ENCODE assay signal across 15 cellular contexts in the genomic region with DNA sequence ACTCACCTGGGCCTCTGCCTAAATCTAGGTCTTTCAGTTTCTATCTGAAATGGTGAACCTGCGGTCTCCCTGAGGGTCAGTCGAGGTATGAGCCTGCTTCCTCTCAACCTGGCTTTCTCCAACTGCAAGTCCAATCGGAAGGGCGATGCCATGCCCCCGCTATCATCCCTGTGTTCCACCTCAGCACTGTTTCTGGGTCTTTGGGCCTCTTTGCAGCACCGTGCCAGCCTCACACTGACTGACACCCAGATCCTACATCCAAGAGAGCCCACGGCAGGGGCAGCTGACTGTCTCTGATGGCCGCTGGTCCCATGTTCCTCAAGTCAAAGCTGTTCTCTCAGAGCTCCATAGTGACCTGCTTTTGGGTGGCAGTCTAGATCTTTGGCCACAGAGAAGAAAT.
DNase-seq lines count a peak whose midpoint lies in the region; FAIRE-seq and TF ChIP-seq lines count a peak whose summit lies in the region.
"Had no signal": no experiment of that assay in that cellular context is flagged by ENCODE, and none has a peak within 500 bp of the region (broad histone marks: within the 10 kb centered on the region; RNA-seq: fewer than 3 reads in every experiment).

No MANE protein-coding gene starts in this region.

- no peak overlapping the region for H3K23ac ChIP-seq in H9 (ENCODE audit: insufficient read length, low read depth, low read length)

- TF ChIP-seq CTCF in H9 (conservative IDR thresholded peaks at IDR 0.05): no peak
- TF ChIP-seq CTCF in Peyer's patch (IDR thresholded peaks at IDR 0.05): no peak
- TF ChIP-seq CTCF in kidney (IDR thresholded peaks at IDR 0.05; ENCODE audit: borderline replicate concordance, extremely low read depth, insufficient read depth): no peak
- TF ChIP-seq CTCF in type B pancreatic cell (conservative IDR thresholded peaks at IDR 0.05): no peak

- H3K27me3 ChIP-seq in H9 (ENCODE audit: insufficient read depth, low read length) (no peaks in the 10 kb centered on the region), Peyer's patch (no peaks in the 10 kb centered on the region)
- H3K27me3 ChIP-seq: BLaER1 treated with 17β-estradiol and CSF1 and Interleukin-3, amounts not matched to agents 10 nM and 100 nM had no signal

- H3K36me3 Mint-ChIP-seq in H9 (ENCODE audit: insufficient read depth in 1 of 3, low read depth in 3 of 3) (no peaks in the 10 kb centered on the region), type B pancreatic cell (no peaks in the 10 kb centered on the region)
- H3K36me3 Mint-ChIP-seq: CD8-positive, alpha-beta T cell had no signal

- H2BK5ac ChIP-seq in H9 (ENCODE audit: insufficient read length, low read length): no peak overlapping the region

- intact Hi-C loops in kidney (cut with DNase I): no loop called here
- intact Hi-C loops in head of caudate nucleus (cut with DNase I): no loop called here

- no peak for FAIRE-seq in kidney (lab: Jason Lieb, UNC)
- FAIRE-seq: HTR-8/SVneo had no signal

- H2BK15ac ChIP-seq in H9 (ENCODE audit: low read depth, low read length): no peak overlapping the region

- no peak overlapping the region for H4K5ac ChIP-seq in H9 (ENCODE audit: insufficient read length, low read depth, low read length)

- H2AK5ac ChIP-seq in H9 (ENCODE audit: insufficient read length, low read length): no peak overlapping the region

- H3K9me3 ChIP-seq in H9 (ENCODE audit: control insufficient read depth, low read depth, low read length): no peaks in the 10 kb centered on the region
- H3K9me3 ChIP-seq in Peyer's patch: no peaks in the 10 kb centered on the region
- no peaks in the 10 kb centered on the region for H3K9me3 ChIP-seq in kidney (ENCODE audit: control insufficient read depth in 1 of 2, low read length in 2 of 2)
- H3K9me3 ChIP-seq: BLaER1 treated with 17β-estradiol and CSF1 and Interleukin-3, amounts not matched to agents 10 nM and 100 nM had no signal

- no peak overlapping the region for H4K91ac ChIP-seq in H9 (ENCODE audit: insufficient read length, low read depth, low read length)

- DNase-seq in H9 (peak; percentile 9), Peyer's patch (peak in 2 of 3 donors; percentile 13 to 24), kidney (peak; percentile 6), type B pancreatic cell (ENCODE audit: extremely low spot score, unreplicated experiment) (peak; percentile 34), head of caudate nucleus (no peak), NCI-H82 treated with DMSO at 0.1 percent for 48 hours (lab: John Stamatoyannopoulos, UW; ENCODE audit: unreplicated experiment) (no peak)
- DNase-seq: CD8-positive, alpha-beta T cell; COR-L47; GF-D8; GOT3; H7; IMR-90 had no signal

- H3K27ac Mint-ChIP-seq in H9 (no peak overlapping the region), type B pancreatic cell (no peak overlapping the region)
- H3K27ac Mint-ChIP-seq: B cell; CD8-positive, alpha-beta T cell had no signal

- no peak overlapping the region for H3K18ac ChIP-seq in H9 (ENCODE audit: insufficient read length, low read depth, low read length)

- H3K14ac ChIP-seq in H9 (ENCODE audit: insufficient read depth, low read length): no peak overlapping the region

- H3K4me1 Mint-ChIP-seq in H9 (peaks cover 2 to 16% of the 10 kb centered on the region in 2 experiments; a peak in 3 of 4 replicates), type B pancreatic cell (ENCODE audit: unreplicated experiment) (no peaks in the 10 kb centered on the region)
- H3K4me1 Mint-ChIP-seq: B cell had no signal

- peaks cover 14% of the 10 kb centered on the region for H3K27me3 Mint-ChIP-seq in H9 (ENCODE audit: low read depth)
- H3K27me3 Mint-ChIP-seq in type B pancreatic cell: peaks cover 18% of the 10 kb centered on the region

- H3K36me3 ChIP-seq in Peyer's patch (no peaks in the 10 kb centered on the region), kidney (ENCODE audit: control insufficient read depth in 1 of 2, insufficient read depth in 2 of 2, low read length in 2 of 2) (no peaks in the 10 kb centered on the region)
- H3K36me3 ChIP-seq: BLaER1 treated with 17β-estradiol and CSF1 and Interleukin-3, amounts not matched to agents 10 nM and 100 nM had no signal

- H3K9ac ChIP-seq in H9 (ENCODE audit: extremely low read depth, insufficient read length, low read length) (no peak overlapping the region), kidney (ENCODE audit: low read length in 2 of 2) (no peak overlapping the region)
- H3K9ac ChIP-seq: BLaER1 treated with 17β-estradiol and CSF1 and Interleukin-3, amounts not matched to agents 10 nM and 100 nM had no signal

- TF ChIP-seq POLR2A in Peyer's patch (IDR thresholded peaks at IDR 0.05): no peak

- whole genome bisulfite sequencing in H9 (ENCODE audit: extremely low coverage, insufficient read length, low lambda C conversion rate): no CpG with 5 or more reads among the region's 8 CpGs

- H3K4me3 ChIP-seq in Peyer's patch (no peak overlapping the region), kidney (ENCODE audit: low read length in 2 of 2) (no peak overlapping the region)
- H3K4me3 ChIP-seq: BLaER1 treated with 17β-estradiol and CSF1 and Interleukin-3, amounts not matched to agents 10 nM and 100 nM had no signal

- no peak overlapping the region for H3K4ac ChIP-seq in H9 (ENCODE audit: low read depth, low read length)

- H3K79me1 ChIP-seq in H9 (ENCODE audit: insufficient read depth, low read depth, low read length, poor library complexity, severe bottlenecking): no peaks in the 10 kb centered on the region

- H2BK20ac ChIP-seq in H9 (ENCODE audit: low read depth, low read length, poor library complexity, severe bottlenecking): no peak overlapping the region

- no peak overlapping the region for H2AFZ ChIP-seq in H9 (ENCODE audit: low read length)

- no peak overlapping the region for H3K27ac ChIP-seq in H9 (ENCODE audit: insufficient read length, low read depth, low read length)
- no peak overlapping the region for H3K27ac ChIP-seq in Peyer's patch
- H3K27ac ChIP-seq in kidney (ENCODE audit: low read depth in 2 of 2, low read length in 2 of 2): no peak overlapping the region
- H3K27ac ChIP-seq: BLaER1 treated with 17β-estradiol and CSF1 and Interleukin-3, amounts not matched to agents 10 nM and 100 nM had no signal

- H4K20me1 ChIP-seq in H9 (ENCODE audit: control insufficient read depth, insufficient read depth, insufficient read length): no peaks in the 10 kb centered on the region
- H4K20me1 ChIP-seq: BLaER1 treated with 17β-estradiol and CSF1 and Interleukin-3, amounts not matched to agents 10 nM and 100 nM had no signal

- no peak overlapping the region for H4K8ac ChIP-seq in H9 (replicated peaks; ENCODE audit: insufficient read length, low read depth, low read length)

- H3K4me3 Mint-ChIP-seq in H9: no peak overlapping the region
- no peak overlapping the region for H3K4me3 Mint-ChIP-seq in type B pancreatic cell
- H3K4me3 Mint-ChIP-seq: B cell; CD8-positive, alpha-beta T cell had no signal

- no peaks in the 10 kb centered on the region for H3K79me2 ChIP-seq in H9 (ENCODE audit: insufficient read depth, low read length)

- no peak overlapping the region for H3K4me2 ChIP-seq in H9 (ENCODE audit: insufficient read depth, insufficient read length, low read length)
- H3K4me2 ChIP-seq: BLaER1 treated with 17β-estradiol and CSF1 and Interleukin-3, amounts not matched to agents 10 nM and 100 nM had no signal

- H3K56ac ChIP-seq in H9 (ENCODE audit: insufficient read length, low read depth, low read length): no peak overlapping the region

- no peaks in the 10 kb centered on the region for H3K23me2 ChIP-seq in H9 (ENCODE audit: insufficient read length, low read depth, low read length, poor library complexity, severe bottlenecking)

- H3K4me1 ChIP-seq in H9 (ENCODE audit: insufficient read depth, low read length): no peaks in the 10 kb centered on the region
- no peaks in the 10 kb centered on the region for H3K4me1 ChIP-seq in Peyer's patch
- no peaks in the 10 kb centered on the region for H3K4me1 ChIP-seq in kidney (ENCODE audit: control insufficient read depth in 1 of 2, insufficient read depth in 1 of 2, low read depth in 1 of 2, low read length in 2 of 2)

- no peak overlapping the region for H2BK12ac ChIP-seq in H9 (ENCODE audit: insufficient read length, low read depth, low read length)

- H3K9me3 Mint-ChIP-seq in H9 (no peaks in the 10 kb centered on the region), type B pancreatic cell (no peaks in the 10 kb centered on the region)
- H3K9me3 Mint-ChIP-seq: CD8-positive, alpha-beta T cell had no signal

- H2BK120ac ChIP-seq in H9 (ENCODE audit: low read depth, low read length, poor library complexity, severe bottlenecking): no peak overlapping the region

- H3T11ph ChIP-seq in H9 (ENCODE audit: low read length): no peak overlapping the region

Comparison
In these comparisons a context has a peak if more than half of its experiments do, and no peak if none do; other contexts are left out.
1. DNase-seq: peak in H9 (single experiment), Peyer's patch (2 of 3), kidney (single experiment) and type B pancreatic cell (single experiment); none in head of caudate nucleus (0 of 42) and NCI-H82 treated with DMSO at 0.1 percent for 48 hours (single experiment).